ENCODE assay signal across 9 cellular contexts in the genomic region with DNA sequence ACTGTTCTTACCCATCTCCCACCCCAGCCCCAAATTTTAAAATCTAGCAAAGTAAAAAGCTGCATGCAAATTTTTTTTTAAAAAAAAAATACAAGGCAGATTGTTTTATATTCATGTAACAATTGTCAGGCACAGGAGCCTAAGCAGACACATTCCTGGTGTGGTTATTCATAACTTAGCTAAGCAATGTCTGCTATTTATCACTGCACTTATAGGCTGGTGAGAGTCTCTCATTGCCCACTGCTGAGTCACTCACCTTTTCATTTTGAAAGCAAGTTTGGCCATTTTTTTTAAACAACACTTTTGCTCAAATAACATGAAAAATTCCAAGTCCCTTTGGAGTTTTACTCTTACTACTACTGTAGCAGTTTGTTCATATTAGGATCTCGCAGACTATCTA.
DNase-seq lines count a peak whose midpoint lies in the region; ATAC-seq, FAIRE-seq and TF ChIP-seq lines count a peak whose summit lies in the region.
"Had no signal": no experiment of that assay in that cellular context is flagged by ENCODE, and none has a peak within 500 bp of the region (broad histone marks: within the 10 kb centered on the region; RNA-seq: fewer than 3 reads in every experiment).

No MANE protein-coding gene starts in this region.

- FAIRE-seq in astrocyte (lab: Jason Lieb, UNC), result peak; percentile 73

- peak; percentile 96 for DNase-seq in HCEC 1CT
- peak; percentile 98 for DNase-seq in astrocyte (ENCODE audit: low read depth)
- DNase-seq in hepatocyte (ENCODE audit: low spot score), result peak; percentile 76
- peak; percentile 31 for DNase-seq in smooth muscle cell of the brain vasculature (ENCODE audit: low read depth, low spot score)
- DNase-seq in GM19240 (ENCODE audit: insufficient read length, low spot score), result no peak
- DNase-seq in UCSD-AML1 (lab: John Stamatoyannopoulos, UW; ENCODE audit: unreplicated experiment), result no peak
- DNase-seq: stimulated activated naive CD4-positive, alpha-beta T cell had no signal

- WGBS in hepatocyte (ENCODE audit: low lambda C conversion rate, missing lambda C conversion rate), result 79% methylated on average over 1 of the region's 1 CpG

- H3K27ac Mint-ChIP-seq in astrocyte (ENCODE audit: unreplicated experiment), result peak overlapping the region; percentile 100

- no peak for ATAC-seq in HG03354 (IDR thresholded peaks at IDR 0.05; ENCODE audit: poor library complexity, severe bottlenecking, unreplicated experiment)
- no peak for ATAC-seq in HG02642 (IDR thresholded peaks at IDR 0.05; ENCODE audit: poor library complexity, unreplicated experiment)

- H3K27ac ChIP-seq in astrocyte (ENCODE audit: low read depth, low read length), result peak overlapping the region; percentile 87
- peak overlapping the region; percentile 86 for H3K27ac ChIP-seq in hepatocyte

- no peak overlapping the region for H2AFZ ChIP-seq in astrocyte (ENCODE audit: low read depth, low read length)
- H2AFZ ChIP-seq in hepatocyte, result no peak overlapping the region

- no peaks in the 10 kb centered on the region for H3K9me2 ChIP-seq in hepatocyte (replicated peaks; ENCODE audit: insufficient read depth)

- H3K9me3 ChIP-seq in astrocyte (ENCODE audit: insufficient read depth, low read depth, low read length) (no peaks in the 10 kb centered on the region), hepatocyte (ENCODE audit: low read depth) (no peaks in the 10 kb centered on the region)

- no peaks in the 10 kb centered on the region for H3K36me3 ChIP-seq in astrocyte (ENCODE audit: insufficient read depth, low read length)
- H3K36me3 ChIP-seq in hepatocyte (replicated peaks; ENCODE audit: insufficient read depth, low read depth), result no peaks in the 10 kb centered on the region

- H3K27me3 ChIP-seq in astrocyte (ENCODE audit: insufficient read depth, low read length) (no peaks in the 10 kb centered on the region), hepatocyte (no peaks in the 10 kb centered on the region)

- peak overlapping the region; percentile 64 for H3K9ac ChIP-seq in astrocyte (ENCODE audit: low read length)

- TF ChIP-seq CTCF in astrocyte (IDR thresholded peaks at IDR 0.05; ENCODE audit: insufficient read depth, low read depth, low read length), result no peak
- TF ChIP-seq CTCF in hepatocyte (IDR thresholded peaks at IDR 0.05; ENCODE audit: poor library complexity), result no peak

- H3K36me3 Mint-ChIP-seq in astrocyte (ENCODE audit: low read depth, unreplicated experiment), result no peaks in the 10 kb centered on the region

- H3K4me1 ChIP-seq in astrocyte (ENCODE audit: insufficient read depth, low read length), result peaks cover 42% of the 10 kb centered on the region
- H3K4me1 ChIP-seq in hepatocyte (ENCODE audit: insufficient read depth), result peaks cover 29% of the 10 kb centered on the region

- peaks cover 54% of the 10 kb centered on the region for H3K4me1 Mint-ChIP-seq in astrocyte (ENCODE audit: low read depth, unreplicated experiment)

- H4K20me1 ChIP-seq in astrocyte (ENCODE audit: insufficient read depth, low read length) (no peaks in the 10 kb centered on the region), hepatocyte (ENCODE audit: insufficient read depth, poor library complexity, severe bottlenecking) (no peaks in the 10 kb centered on the region)

- H3K79me2 ChIP-seq in astrocyte (ENCODE audit: insufficient read depth, low read length), result no peaks in the 10 kb centered on the region
- no peaks in the 10 kb centered on the region for H3K79me2 ChIP-seq in hepatocyte

- H3K9me3 Mint-ChIP-seq in astrocyte (ENCODE audit: unreplicated experiment), result no peaks in the 10 kb centered on the region

- no peaks in the 10 kb centered on the region for H3K27me3 Mint-ChIP-seq in astrocyte (ENCODE audit: low read depth, unreplicated experiment)

- H3K4me3 Mint-ChIP-seq in astrocyte (ENCODE audit: unreplicated experiment), result no peak overlapping the region

- H3K4me2 ChIP-seq in astrocyte (ENCODE audit: low read length), result peak overlapping the region; percentile 60
- peak overlapping the region; percentile 56 for H3K4me2 ChIP-seq in hepatocyte

- H3K4me3 ChIP-seq in astrocyte (ENCODE audit: insufficient read depth, low read depth, low read length), result no peak overlapping the region
- H3K4me3 ChIP-seq in hepatocyte, result no peak overlapping the region

Comparison
In these comparisons a context has a peak if more than half of its experiments do, and no peak if none do; other contexts are left out.
1. DNase-seq: peak in HCEC 1CT (single experiment), astrocyte (single experiment), hepatocyte (single experiment) and smooth muscle cell of the brain vasculature (single experiment); none in GM19240 (single experiment) and UCSD-AML1 (single experiment).